In the genomic region with DNA sequence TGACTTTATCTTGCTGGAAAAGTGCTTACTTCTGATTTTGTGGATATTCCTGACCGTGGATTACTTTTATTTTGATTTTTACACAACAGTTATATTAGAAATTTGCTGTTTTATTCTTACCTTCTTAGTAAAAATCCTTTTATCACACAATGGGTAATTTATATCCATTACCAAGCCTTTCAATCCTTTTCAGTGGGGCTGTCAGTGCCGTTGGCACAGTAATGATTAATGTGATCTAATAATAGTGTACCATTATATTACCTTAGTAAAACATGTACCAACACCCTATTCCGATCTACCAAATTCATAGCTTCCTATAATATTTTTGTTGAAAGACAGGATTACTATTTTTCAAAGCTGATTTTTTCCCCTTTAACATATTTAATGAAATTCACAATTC, we compare ENCODE assay signal across 7 cellular contexts.
"Had no signal": no experiment of that assay in that cellular context is flagged by ENCODE, and none has a peak within 500 bp of the region (broad histone marks: within the 10 kb centered on the region; RNA-seq: fewer than 3 reads in every experiment).

No MANE protein-coding gene starts in this region.

- H3K36me3 ChIP-seq: HAP-1 had no signal

- H3K4me3 ChIP-seq: GM23248, GM23338, HAP-1 had no signal

- H2AFZ ChIP-seq: GM23248 had no signal

- DNase-seq: GM23248, GOT3, H7, HCEC 1CT, HFFc6 had no signal

- H3K27ac ChIP-seq: GM23248 had no signal

- H3K9me3 ChIP-seq: HAP-1 had no signal

- H3K4me2 ChIP-seq: GM23338 had no signal

- H3K9ac ChIP-seq: GM23248 had no signal
